9 cellular contexts compared by ENCODE assay signal in genomic region chr20:17504326-17504897, GRCh38. TPM values are rescaled to one million over a fixed set of nuclear protein-coding genes. Genes with fewer than 3 reads are reported as not detected.
DNase-seq lines count a peak whose midpoint lies in the region; ATAC-seq and TF ChIP-seq lines count a peak whose summit lies in the region.
"Had no signal": no experiment of that assay in that cellular context is flagged by ENCODE, and none has a peak within 500 bp of the region (broad histone marks: within the 10 kb centered on the region; RNA-seq: fewer than 3 reads in every experiment).

No MANE protein-coding gene starts in this region.

- H3K27ac ChIP-seq in neutrophil, result no peak overlapping the region
- H3K27ac ChIP-seq in foreskin keratinocyte, result no peak overlapping the region

- DNase-seq in BJ (ENCODE audit: low read depth), result no peak
- DNase-seq in NCI-H460 (ENCODE audit: extremely low read depth, low read depth), result peak; percentile 4
- DNase-seq in NCI-H1930 (lab: John Stamatoyannopoulos, UW), result no peak
- DNase-seq in foreskin keratinocyte, result no peak
- DNase-seq in dermis blood vessel endothelial cell, result no peak

- CTCF ChIA-PET in BJ (lab: Yijun Ruan, JAX), result interaction anchor here (0.8 to 3.6 kb wide), 25 partner anchors 10 to 772 kb away, joined by 3 to 33 read pairs (median 3); no protein-coding TSS in a partner anchor

- no peak for TF ChIP-seq CTCF in BJ (IDR thresholded peaks at IDR 0.05; ENCODE audit: insufficient read depth, low read depth, low read length)
- TF ChIP-seq CTCF in neutrophil (IDR thresholded peaks at IDR 0.05), result no peak
- TF ChIP-seq CTCF in foreskin keratinocyte (conservative IDR thresholded peaks at IDR 0.05), result no peak

- H3K9me3 Mint-ChIP-seq in dendritic cell treated with granulocyte-macrophage colony-stimulating factor and Interleukin-4, amounts not matched to agents 40 ng/mL and 50 ng/mL, for 4 days, result no peaks in the 10 kb centered on the region

- H3K27me3 Mint-ChIP-seq in dendritic cell treated with granulocyte-macrophage colony-stimulating factor and Interleukin-4, amounts not matched to agents 40 ng/mL and 50 ng/mL, for 4 days, result peaks cover 6% of the 10 kb centered on the region

- intact Hi-C loops in dendritic cell treated with granulocyte-macrophage colony-stimulating factor and Interleukin-4, amounts not matched to agents 40 ng/mL and 50 ng/mL, for 4 days (cut with micrococcal nuclease), result loop anchor here (10.0 kb wide), 1 partner anchor 390 kb away; no protein-coding TSS in a partner anchor

- H3K36me3 ChIP-seq in BJ (ENCODE audit: control insufficient read depth, insufficient read depth, low read length) (no peaks in the 10 kb centered on the region), neutrophil (no peaks in the 10 kb centered on the region)
- H3K36me3 ChIP-seq: adrenal gland had no signal

- peak overlapping the region; percentile 68 for H3K27ac Mint-ChIP-seq in dendritic cell treated with granulocyte-macrophage colony-stimulating factor and Interleukin-4, amounts not matched to agents 40 ng/mL and 50 ng/mL, for 4 days

- H3K4me3 Mint-ChIP-seq in dendritic cell treated with granulocyte-macrophage colony-stimulating factor and Interleukin-4, amounts not matched to agents 40 ng/mL and 50 ng/mL, for 4 days, result peak overlapping the region; percentile 79

- peaks cover 21% of the 10 kb centered on the region for H3K4me1 Mint-ChIP-seq in dendritic cell treated with granulocyte-macrophage colony-stimulating factor and Interleukin-4, amounts not matched to agents 40 ng/mL and 50 ng/mL, for 4 days (ENCODE audit: low read depth)

- ATAC-seq in GM21515 (IDR thresholded peaks at IDR 0.05; ENCODE audit: unreplicated experiment), result peak; percentile 29
- no peak for ATAC-seq in foreskin keratinocyte

- H3K36me3 Mint-ChIP-seq in dendritic cell treated with granulocyte-macrophage colony-stimulating factor and Interleukin-4, amounts not matched to agents 40 ng/mL and 50 ng/mL, for 4 days (ENCODE audit: low read depth), result no peaks in the 10 kb centered on the region

- peak overlapping the region; percentile 23; the same call in 1 of the 2 replicates for H3K4me3 ChIP-seq in BJ (ENCODE audit: low read depth, low read length)
- peak overlapping the region; percentile 49 to 61 for H3K4me3 ChIP-seq in neutrophil (ENCODE audit: low read depth in 1 of 2, low read length in 1 of 2)

- POLR2A ChIA-PET in BJ (lab: Charles Lee), result no interaction called here

- H3K9me3 ChIP-seq in neutrophil, result no peaks in the 10 kb centered on the region
- H3K9me3 ChIP-seq: adrenal gland had no signal

- peaks cover 12 to 13% of the 10 kb centered on the region in 2 experiments for H3K4me1 ChIP-seq in neutrophil (ENCODE audit: control insufficient read depth in 1 of 2, insufficient read depth in 1 of 2, low read depth in 1 of 2, low read length in 1 of 2)
- H3K4me1 ChIP-seq in foreskin keratinocyte, result peaks cover 8% of the 10 kb centered on the region

- H3K27me3 ChIP-seq in BJ (ENCODE audit: control insufficient read depth, insufficient read depth, low read length) (no peaks in the 10 kb centered on the region), neutrophil (peaks cover 8% of the 10 kb centered on the region), foreskin keratinocyte (no peaks in the 10 kb centered on the region)
- H3K27me3 ChIP-seq: adrenal gland had no signal

RNA-seq across cellular contexts. Expression of gene BFSP1, which starts 26.8 kb away (rescaled TPM):
- polyA plus RNA-seq in BJ (2011; rRNA removed) (2.3 and 2.4 TPM in 2 replicates), foreskin keratinocyte (1.3 and 1.5 TPM in 2 replicates)
- polyA minus RNA-seq in BJ (2011; rRNA and poly(A)+ RNA removed), result 0.76 and 0.87 TPM in 2 replicates
- total RNA-seq in NCI-H460 (2014; rRNA removed; shearing (Covaris generic)), result 3.9 and 4.1 TPM in 2 replicates
- polyA plus RNA-seq in NCI-H460 (2014; cell fraction: nucleus; rRNA removed), result 4.0 and 10.7 TPM in 2 replicates
- total RNA-seq in foreskin keratinocyte (1.4 and 1.8 TPM in 2 replicates), dermis blood vessel endothelial cell (1.9 and 4.4 TPM in 2 replicates)
